ENCODE assay signal across 25 cellular contexts in the genomic region with DNA sequence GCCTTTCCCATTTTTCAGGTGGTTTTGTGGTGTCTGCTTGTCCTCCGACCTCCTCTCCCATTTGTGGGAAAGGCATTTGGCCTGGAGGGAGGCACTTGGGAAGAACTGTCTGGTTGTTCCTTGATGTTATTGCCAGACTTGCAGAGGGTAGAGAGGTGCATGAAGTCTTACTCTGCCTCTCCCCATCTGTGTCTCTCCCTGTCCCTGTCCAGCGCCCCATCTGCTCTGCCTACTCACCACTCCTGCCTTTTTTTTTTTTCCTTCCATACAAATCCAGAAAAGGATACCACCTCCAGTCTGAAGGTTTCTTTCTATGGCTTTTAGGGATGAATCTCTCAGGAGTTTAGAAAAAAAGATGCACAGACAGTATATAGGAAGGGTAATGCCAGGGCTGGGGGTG. TPM values are rescaled to one million over a fixed set of nuclear protein-coding genes. Genes with fewer than 3 reads are reported as not detected.
DNase-seq lines count a peak whose midpoint lies in the region; ATAC-seq, FAIRE-seq and TF ChIP-seq lines count a peak whose summit lies in the region.
"Had no signal": no experiment of that assay in that cellular context is flagged by ENCODE, and none has a peak within 500 bp of the region (broad histone marks: within the 10 kb centered on the region; RNA-seq: fewer than 3 reads in every experiment).

No MANE protein-coding gene starts in this region.

- H2AK5ac ChIP-seq in H1 (ENCODE audit: low read depth, low read length) = 0 out of 2 replicates have a peak overlapping the region, but pooled peaks have one; percentile 75

- H4K8ac ChIP-seq in H1 (ENCODE audit: extremely low read depth, insufficient read depth, low read length) = no peak overlapping the region

- CTCF ChIA-PET in CD4-positive, alpha-beta T cell (lab: Charles Lee) = no interaction called here
- CTCF ChIA-PET in H1 (lab: Charles Lee; ENCODE audit: partially characterized antibody) = interaction anchor here (0.6 to 2.5 kb wide), 9 partner anchors 7 to 103 kb away, joined by 3 to 11 read pairs (median 3); a partner anchor contains a TSS

- H4K91ac ChIP-seq in H1 (replicated peaks; ENCODE audit: insufficient read length, low read length) = peak overlapping the region; percentile 46

- H3K4me3 Mint-ChIP-seq in CD4-positive, alpha-beta T cell = no peak overlapping the region
- no peak overlapping the region for H3K4me3 Mint-ChIP-seq in HFFc6
- H3K4me3 Mint-ChIP-seq: activated CD4-positive, alpha-beta T cell treated with anti-CD3 and anti-CD28 coated beads for 36 hours; activated CD8-positive, alpha-beta memory T cell treated with anti-CD3 and anti-CD28 coated beads, Interleukin-2, amount 10 ng/mL, durations not matched to agents 7 days and 5 days; type B pancreatic cell had no signal

- H3K4me3 ChIP-seq in H1 (ENCODE audit: extremely low read depth in 1 of 4, insufficient read depth in 2 of 4, low read depth in 3 of 4, low read length in 4 of 4) = no peak overlapping the region
- H3K4me3 ChIP-seq in osteoblast (ENCODE audit: insufficient read depth, low read length) = no peak overlapping the region
- no peak overlapping the region for H3K4me3 ChIP-seq in SJCRH30
- H3K4me3 ChIP-seq: breast epithelium, lower lobe of right lung, stomach had no signal

- H3K23me2 ChIP-seq in H1 (ENCODE audit: low read depth, low read length) = 0 out of 2 replicates have a peak, but pooled peaks cover 2% of the 10 kb centered on the region

- no peak overlapping the region for H3K14ac ChIP-seq in H1 (ENCODE audit: insufficient read length)

- H3K36me3 ChIP-seq in H1 (ENCODE audit: control insufficient read depth in 2 of 4, insufficient read depth in 4 of 4, low read length in 3 of 4) = no peaks in the 10 kb centered on the region
- H3K36me3 ChIP-seq in osteoblast (ENCODE audit: insufficient read depth, low read length) = peaks cover 32% of the 10 kb centered on the region
- H3K36me3 ChIP-seq in SJCRH30 = no peaks in the 10 kb centered on the region
- H3K36me3 ChIP-seq: breast epithelium had no signal

- H3K18ac ChIP-seq in H1 (ENCODE audit: extremely low read depth, low read length) = no peak overlapping the region; the same call in 1 of the 2 replicates

- H3K56ac ChIP-seq in H1 (replicated peaks; ENCODE audit: insufficient read length, low read depth, low read length) = no peak overlapping the region

- H3K27me3 ChIP-seq in CD4-positive, alpha-beta T cell (ENCODE audit: control insufficient read depth, insufficient read depth, low read length) = no peaks in the 10 kb centered on the region
- H3K27me3 ChIP-seq in H1 (replicated peaks in 1 of 4; ENCODE audit: control insufficient read depth in 3 of 4, extremely low read depth in 1 of 4, insufficient read depth in 3 of 4, low read length in 3 of 4) = no peaks in the 10 kb centered on the region
- no peaks in the 10 kb centered on the region for H3K27me3 ChIP-seq in osteoblast (ENCODE audit: insufficient read depth, low read length)
- no peaks in the 10 kb centered on the region for H3K27me3 ChIP-seq in SJCRH30
- H3K27me3 ChIP-seq: breast epithelium, stomach had no signal

- 0 out of 2 replicates have a peak overlapping the region, but pooled peaks have one; percentile 61 for H2BK15ac ChIP-seq in H1 (ENCODE audit: low read length)

- H2AFZ ChIP-seq in H1 (ENCODE audit: low read length) (no peak overlapping the region), osteoblast (ENCODE audit: low read length) (no peak overlapping the region)
- H2AFZ ChIP-seq: parathyroid adenoma had no signal

- no peak for TF ChIP-seq CTCF in CD4-positive, alpha-beta T cell (IDR thresholded peaks at IDR 0.05)
- TF ChIP-seq CTCF in HFFc6 (IDR thresholded peaks at IDR 0.05) (no peak), H1 (IDR thresholded peaks at IDR 0.05; ENCODE audit: control extremely low read depth in 1 of 3, insufficient read depth in 1 of 3, low read depth in 1 of 3, low read length in 3 of 3) (no peak), osteoblast (IDR thresholded peaks at IDR 0.05; ENCODE audit: extremely low read depth, low read depth, low read length) (no peak)

- peaks cover 58% of the 10 kb centered on the region for H3K36me3 Mint-ChIP-seq in CD4-positive, alpha-beta T cell (ENCODE audit: low read depth)
- peaks cover 32% of the 10 kb centered on the region for H3K36me3 Mint-ChIP-seq in HFFc6 (ENCODE audit: low read depth)

- no peak for ATAC-seq in CD4-positive, alpha-beta T cell (ENCODE audit: poor library complexity)
- no peak for ATAC-seq in HG02885 (IDR thresholded peaks at IDR 0.05; ENCODE audit: poor library complexity, unreplicated experiment)
- ATAC-seq: activated CD4-positive, alpha-beta T cell treated with anti-CD3 and anti-CD28 coated beads for 36 hours; activated CD8-positive, alpha-beta memory T cell treated with anti-CD3 and anti-CD28 coated beads, Interleukin-2, amount 10 ng/mL, durations not matched to agents 7 days and 5 days; lower lobe of right lung had no signal

- H3K23ac ChIP-seq in H1 (ENCODE audit: insufficient read length) = no peak overlapping the region

- H3K27me3 Mint-ChIP-seq in CD4-positive, alpha-beta T cell = no peaks in the 10 kb centered on the region
- H3K27me3 Mint-ChIP-seq in HFFc6 (ENCODE audit: insufficient read depth) = no peaks in the 10 kb centered on the region; the same call in 1 of the 2 replicates
- H3K27me3 Mint-ChIP-seq: activated CD4-positive, alpha-beta T cell treated with anti-CD3 and anti-CD28 coated beads for 36 hours; activated CD8-positive, alpha-beta memory T cell treated with anti-CD3 and anti-CD28 coated beads, Interleukin-2, amount 10 ng/mL, durations not matched to agents 7 days and 5 days; type B pancreatic cell had no signal

- WGBS in H1 (ENCODE audit: extremely low coverage in 1 of 2, insufficient coverage in 1 of 2, insufficient read length in 1 of 2, insufficient replicate concordance in 2 of 2, low coverage in 1 of 2, low lambda C conversion rate in 2 of 2, missing lambda C conversion rate in 1 of 2), 2 experiments = 82% methylated on average over 2 of the region's 2 CpGs; no CpG with 5 or more reads in 1 of the 2 experiments

- H3K4me1 ChIP-seq in H1 (replicated peaks in 1 of 4; ENCODE audit: control insufficient read depth in 3 of 4, insufficient read depth in 4 of 4, low read length in 3 of 4) (peaks cover 4 to 17% (median 13%) of the 10 kb centered on the region in 4 experiments), osteoblast (ENCODE audit: insufficient read depth, low read length) (peaks cover 51% of the 10 kb centered on the region), SJCRH30 (peaks cover 8% of the 10 kb centered on the region)

- H3K9me3 Mint-ChIP-seq in CD4-positive, alpha-beta T cell = no peaks in the 10 kb centered on the region
- no peaks in the 10 kb centered on the region for H3K9me3 Mint-ChIP-seq in HFFc6
- H3K9me3 Mint-ChIP-seq: activated T-helper 2 cell treated with anti-CD3 and anti-CD28 coated beads, Interferon-gamma antibody, Interleukin-2, Interleukin-4, amounts not matched to agents 10 μg/mL and 5 μg/mL and 100 μg/mL, durations not matched to agents 14 hours and 24 hours and 36 hours; type B pancreatic cell had no signal

- no peaks in the 10 kb centered on the region for H3K9me3 ChIP-seq in CD4-positive, alpha-beta T cell (ENCODE audit: control insufficient read depth, low read length)
- no peaks in the 10 kb centered on the region for H3K9me3 ChIP-seq in H1 (ENCODE audit: insufficient read depth in 2 of 2, low read depth in 1 of 2, low read length in 1 of 2)
- H3K9me3 ChIP-seq in osteoblast (ENCODE audit: low read depth, low read length) = no peaks in the 10 kb centered on the region
- no peaks in the 10 kb centered on the region for H3K9me3 ChIP-seq in SJCRH30 (replicated peaks)
- H3K9me3 ChIP-seq: breast epithelium, lower lobe of right lung, stomach had no signal

- no peak for FAIRE-seq in H1 (lab: Jason Lieb, UNC)
- FAIRE-seq: keratinocyte had no signal

- no peak overlapping the region for H3K9ac ChIP-seq in H1 (replicated peaks in 1 of 4; ENCODE audit: extremely low read depth in 1 of 4, low read depth in 3 of 4, low read length in 3 of 4)
- H3K9ac ChIP-seq: parathyroid adenoma had no signal

- H2BK120ac ChIP-seq in H1 (replicated peaks; ENCODE audit: low read depth, low read length) = no peak overlapping the region

- no peak for TF ChIP-seq RAD21 in H1 (IDR thresholded peaks at IDR 0.05 in 1 of 2, conservative IDR thresholded peaks at IDR 0.05 in 1 of 2; ENCODE audit: low read depth in 2 of 2, low read length in 2 of 2)

- POLR2A ChIA-PET in CD4-positive, alpha-beta T cell (lab: Charles Lee) = no interaction called here
- POLR2A ChIA-PET in H1 (lab: Charles Lee; ENCODE audit: partially characterized antibody) = no interaction called here

- peak overlapping the region; percentile 67 for H3K27ac Mint-ChIP-seq in CD4-positive, alpha-beta T cell
- H3K27ac Mint-ChIP-seq in HFFc6 = peak overlapping the region; percentile 69
- H3K27ac Mint-ChIP-seq: activated CD4-positive, alpha-beta T cell treated with anti-CD3 and anti-CD28 coated beads for 36 hours; activated CD8-positive, alpha-beta memory T cell treated with anti-CD3 and anti-CD28 coated beads, Interleukin-2, amount 10 ng/mL, durations not matched to agents 7 days and 5 days; activated T-helper 2 cell treated with anti-CD3 and anti-CD28 coated beads, Interferon-gamma antibody, Interleukin-2, Interleukin-4, amounts not matched to agents 10 μg/mL and 5 μg/mL and 100 μg/mL, durations not matched to agents 14 hours and 24 hours and 36 hours had no signal

- peaks cover 77% of the 10 kb centered on the region for H3K4me1 Mint-ChIP-seq in CD4-positive, alpha-beta T cell (ENCODE audit: low read depth)
- peaks cover 65% of the 10 kb centered on the region for H3K4me1 Mint-ChIP-seq in HFFc6 (ENCODE audit: low read depth)

- no peaks in the 10 kb centered on the region; the same call in 1 of the 2 replicates for H3K79me1 ChIP-seq in H1 (ENCODE audit: low read depth, low read length)

- no peak for DNase-seq in CD4-positive, alpha-beta T cell
- DNase-seq in HFFc6 (no peak), H1 (ENCODE audit: low read depth in 1 of 2, low spot score in 2 of 2) (no peak), osteoblast (ENCODE audit: insufficient read length, low spot score, missing footprints) (no peak), SJCRH30 (no peak), COR-L47 (lab: John Stamatoyannopoulos, UW) (no peak), NCI-H510A treated with DMSO at 0.1 percent for 48 hours (lab: John Stamatoyannopoulos, UW) (no peak)
- DNase-seq: activated CD4-positive, alpha-beta T cell treated with anti-CD3 and anti-CD28 coated beads for 36 hours; activated CD8-positive, alpha-beta memory T cell treated with anti-CD3 and anti-CD28 coated beads, Interleukin-2, amount 10 ng/mL, durations not matched to agents 7 days and 5 days; foreskin fibroblast; HCEC 1CT; hippocampal formation; lower lobe of right lung; NCI-H1417; NCI-H2171; NCI-H748 treated with DMSO at 0.1 percent for 48 hours; SHP77 treated with DMSO at 0.1 percent for 48 hours; stimulated activated CD4-positive, alpha-beta T cell treated with anti-CD3 and anti-CD28 coated beads, Interleukin-1b, Interleukin-23, amount 100 ng/mL, for 48 hours; stomach had no signal

- 0 out of 2 replicates have a peak overlapping the region, but pooled peaks have one; percentile 27 for H2BK12ac ChIP-seq in H1 (ENCODE audit: low read depth, low read length)

- intact Hi-C loops in CD4-positive, alpha-beta T cell (cut with DNase I, micrococcal nuclease) = no loop called here

- H3K4me2 ChIP-seq in H1 (ENCODE audit: insufficient read depth in 1 of 2, low read depth in 2 of 2, low read length in 2 of 2) (no peak overlapping the region), osteoblast (ENCODE audit: insufficient read depth, low read length) (no peak overlapping the region)

- no peak overlapping the region for H2BK20ac ChIP-seq in H1 (ENCODE audit: low read length)

- no peaks in the 10 kb centered on the region for H4K20me1 ChIP-seq in H1 (replicated peaks in 1 of 2; ENCODE audit: control insufficient read depth in 1 of 2, insufficient read depth in 2 of 2, low read length in 2 of 2)
- peaks cover 5% of the 10 kb centered on the region for H4K20me1 ChIP-seq in osteoblast (ENCODE audit: insufficient read depth, low read length)

- no peak for TF ChIP-seq POLR2A in H1 (IDR thresholded peaks at IDR 0.05; ENCODE audit: control extremely low read depth in 1 of 2, low read depth in 2 of 2, low read length in 2 of 2)

- no peak for TF ChIP-seq EP300 in H1 (IDR thresholded peaks at IDR 0.05; ENCODE audit: borderline replicate concordance in 1 of 2, low read depth in 2 of 2, low read length in 2 of 2)

- no peak overlapping the region for H4K5ac ChIP-seq in H1 (ENCODE audit: insufficient read length, low read depth, low read length)

- no peak overlapping the region for H3K27ac ChIP-seq in CD4-positive, alpha-beta T cell (ENCODE audit: low read depth, low read length)
- H3K27ac ChIP-seq in H1 (ENCODE audit: low read depth, low read length) (no peak overlapping the region), osteoblast (ENCODE audit: low read depth, low read length) (peak overlapping the region; percentile 88), SJCRH30 (no peak overlapping the region)
- H3K27ac ChIP-seq: breast epithelium, parathyroid adenoma had no signal

- peak overlapping the region; percentile 59 for H3K4ac ChIP-seq in H1 (replicated peaks; ENCODE audit: insufficient read length, low read depth, low read length)

- H3K79me2 ChIP-seq in H1 (ENCODE audit: control insufficient read depth in 1 of 2, insufficient read depth in 2 of 2, low read length in 2 of 2) (peaks cover 0 to 3% of the 10 kb centered on the region in 2 experiments; a peak in 1 of 4 replicates), osteoblast (ENCODE audit: insufficient read depth, low read length) (peaks cover 94% of the 10 kb centered on the region)

- 0 out of 2 replicates have a peak overlapping the region, but pooled peaks have one; percentile 44 for H2BK5ac ChIP-seq in H1 (ENCODE audit: low read depth, low read length)

RNA-seq across cellular contexts. Expression of a gene that starts 19.8 kb away (rescaled TPM):
- 10 to 100 TPM; 34.1 to 37.0 TPM for total RNA-seq in CD4-positive, alpha-beta T cell
- total RNA-seq in HFFc6 (2021; fragmentation: NEBNext Ultra II Directional; extraction: Animal tissue kit (Norgen Biotek cat#: 25700)) = 10 to 100 TPM; 39.0 to 46.4 (median 41.2) TPM
- 14.9 and 16.9 TPM in 2 replicates for total RNA-seq in H1 (2021; fragmentation: NEBNext Ultra II Directional; extraction: Animal tissue kit (Norgen Biotek cat#: 25700))
- polyA plus RNA-seq in H1 (2011; rRNA removed) = 14.6 and 18.9 TPM in 2 replicates
- polyA plus RNA-seq in H1 (2011; cell fraction: cytosol; rRNA removed) = 11.9 TPM
- polyA plus RNA-seq in H1 (2011; cell fraction: nucleus; rRNA removed) = 12.8 TPM
- 10.5 to 16.1 TPM (median 14.7 TPM) in 4 replicates for polyA plus RNA-seq in H1 (2012, experiment 1 of 2)
- polyA plus RNA-seq in H1 (2012, experiment 2 of 2) = 11.9 TPM
- polyA plus RNA-seq in H1 (2013, experiment 1 of 2) = 10.8 TPM
- 10.5 TPM for polyA plus RNA-seq in H1 (2013, experiment 2 of 2)
- polyA minus RNA-seq in H1 (2011; rRNA and poly(A)+ RNA removed) = 6.6 and 10.4 TPM in 2 replicates
- polyA minus RNA-seq in H1 (2011; cell fraction: cytosol; rRNA and poly(A)+ RNA removed) = 7.1 TPM
- 6.8 TPM for polyA minus RNA-seq in H1 (2011; cell fraction: nucleus; rRNA and poly(A)+ RNA removed)
- total RNA-seq in osteoblast = 12.3 and 13.3 TPM in 2 replicates
- total RNA-seq in SJCRH30 (2014; rRNA removed; shearing (Covaris generic)) = 9.5 and 10.6 TPM in 2 replicates
